Comparison of ENCODE assay signal across 27 cellular contexts in genomic region chr4:86606809-86607208, GRCh38. TPM values are rescaled to one million over a fixed set of nuclear protein-coding genes. Genes with fewer than 3 reads are reported as not detected.
"Had no signal": no experiment of that assay in that cellular context is flagged by ENCODE, and none has a peak within 500 bp of the region (broad histone marks: within the 10 kb centered on the region; RNA-seq: fewer than 3 reads in every experiment).

No MANE protein-coding gene starts in this region.

- FAIRE-seq: small intestine, urothelium cell line had no signal

- H3K4me1 ChIP-seq: pancreas, prostate gland, right lobe of liver, sigmoid colon, stomach, upper lobe of left lung had no signal

- H3K4me3 Mint-ChIP-seq: naive thymus-derived CD8-positive, alpha-beta T cell; natural killer cell treated with Interleukin-12 subunit alpha and Interleukin-12 subunit beta and Interleukin-15 and Interleukin-18, amount 100 ng/mL, for 72 hours; stimulated activated effector memory CD8-positive, alpha-beta T cell treated with anti-CD3 and anti-CD28 coated beads, Interleukin-12 subunit alpha, Interleukin-12 subunit beta, amount 100 ng/mL, for 72 hours; stimulated activated naive B cell treated with anti-CD40 and anti-IgM and Interleukin-4, amounts not matched to agents 10 μg/mL and 1 μg/mL and 100 μg/mL, for 72 hours; stimulated activated naive CD8-positive, alpha-beta T cell treated with anti-CD3 and anti-CD28 coated beads, Interleukin-15, Interleukin-2, amounts not matched to agents 100 ng/mL and 50 ng/mL, for 24 hours had no signal

- H3K36me3 ChIP-seq: neutrophil, pancreas, prostate gland, right lobe of liver, sigmoid colon, stomach, thoracic aorta, thyroid gland, tibial nerve, upper lobe of left lung, vagina had no signal

- H3K4me1 Mint-ChIP-seq: naive thymus-derived CD8-positive, alpha-beta T cell; stimulated activated effector memory CD8-positive, alpha-beta T cell treated with anti-CD3 and anti-CD28 coated beads, Interleukin-12 subunit alpha, Interleukin-12 subunit beta, amount 100 ng/mL, for 72 hours; stimulated activated naive B cell treated with anti-CD40 and anti-IgM and Interleukin-4, amounts not matched to agents 10 μg/mL and 1 μg/mL and 100 μg/mL, for 72 hours had no signal

- H3K27ac Mint-ChIP-seq: naive thymus-derived CD8-positive, alpha-beta T cell; natural killer cell treated with Interleukin-12 subunit alpha and Interleukin-12 subunit beta and Interleukin-15 and Interleukin-18, amount 100 ng/mL, for 72 hours; stimulated activated effector memory CD8-positive, alpha-beta T cell treated with anti-CD3 and anti-CD28 coated beads, Interleukin-12 subunit alpha, Interleukin-12 subunit beta, amount 100 ng/mL, for 72 hours; stimulated activated naive B cell treated with anti-CD40 and anti-IgM and Interleukin-4, amounts not matched to agents 10 μg/mL and 1 μg/mL and 100 μg/mL, for 72 hours; stimulated activated naive CD8-positive, alpha-beta T cell treated with anti-CD3 and anti-CD28 coated beads, Interleukin-15, Interleukin-2, amounts not matched to agents 100 ng/mL and 50 ng/mL, for 24 hours had no signal

- H3K27me3 ChIP-seq: neutrophil, pancreas, right lobe of liver, sigmoid colon, stomach, thyroid gland, tibial nerve, upper lobe of left lung, vagina had no signal

- ATAC-seq: naive thymus-derived CD8-positive, alpha-beta T cell; natural killer cell treated with Interleukin-12 subunit alpha and Interleukin-12 subunit beta and Interleukin-15 and Interleukin-18, amount 100 ng/mL, for 72 hours; pancreas; right cardiac atrium; right lobe of liver; stimulated activated effector memory CD8-positive, alpha-beta T cell treated with anti-CD3 and anti-CD28 coated beads, Interleukin-12 subunit alpha, Interleukin-12 subunit beta, amount 100 ng/mL, for 72 hours; stimulated activated naive B cell treated with anti-CD40 and anti-IgM and Interleukin-4, amounts not matched to agents 10 μg/mL and 1 μg/mL and 100 μg/mL, for 72 hours had no signal

- DNase-seq: naive thymus-derived CD8-positive, alpha-beta T cell; nucleus accumbens; pancreas; retina; right cardiac atrium; right lobe of liver; sigmoid colon; small intestine; stimulated activated CD4-positive, alpha-beta T cell treated with anti-CD3 and anti-CD28 coated beads, Interleukin-15, amount 100 ng/mL, for 24 hours; stimulated activated CD4-positive, alpha-beta T cell treated with anti-CD3 and anti-CD28 coated beads, Interleukin-2, amount 100 ng/mL, for 24 hours; stimulated activated CD4-positive, alpha-beta T cell treated with anti-CD3 and anti-CD28 coated beads, Interleukin-2, amount 100 ng/mL, for 48 hours; stimulated activated CD4-positive, alpha-beta T cell treated with anti-CD3 and anti-CD28 coated beads, Interleukin-4, amount 100 ng/mL, for 24 hours; stimulated activated naive B cell treated with anti-CD40 and anti-IgM and Interleukin-4, amounts not matched to agents 10 μg/mL and 1 μg/mL and 100 μg/mL, for 72 hours; stimulated activated naive CD4-positive, alpha-beta T cell treated with Interleukin-2 at 50 U/mL for 16 hours; stomach; thyroid gland; trophoblast cell; upper lobe of left lung had no signal

- H3K27ac ChIP-seq: neutrophil, pancreas, prostate gland, right lobe of liver, sigmoid colon, stomach, thoracic aorta, thyroid gland, tibial nerve, upper lobe of left lung, vagina had no signal

- H3K9me3 Mint-ChIP-seq: naive thymus-derived CD8-positive, alpha-beta T cell; stimulated activated effector memory CD8-positive, alpha-beta T cell treated with anti-CD3 and anti-CD28 coated beads, Interleukin-12 subunit alpha, Interleukin-12 subunit beta, amount 100 ng/mL, for 72 hours; stimulated activated naive B cell treated with anti-CD40 and anti-IgM and Interleukin-4, amounts not matched to agents 10 μg/mL and 1 μg/mL and 100 μg/mL, for 72 hours; stimulated activated naive CD8-positive, alpha-beta T cell treated with anti-CD3 and anti-CD28 coated beads, Interleukin-15, Interleukin-2, amounts not matched to agents 100 ng/mL and 50 ng/mL, for 24 hours had no signal

- H3K9me3 ChIP-seq: neutrophil, pancreas, prostate gland, right lobe of liver, sigmoid colon, stomach, thoracic aorta, thyroid gland, tibial nerve, upper lobe of left lung, vagina had no signal

- H3K4me3 ChIP-seq: pancreas, prostate gland, right lobe of liver, sigmoid colon, stomach, thoracic aorta, thyroid gland, tibial nerve, upper lobe of left lung, vagina had no signal

- H3K36me3 Mint-ChIP-seq: naive thymus-derived CD8-positive, alpha-beta T cell; natural killer cell treated with Interleukin-12 subunit alpha and Interleukin-12 subunit beta and Interleukin-15 and Interleukin-18, amount 100 ng/mL, for 72 hours; stimulated activated effector memory CD8-positive, alpha-beta T cell treated with anti-CD3 and anti-CD28 coated beads, Interleukin-12 subunit alpha, Interleukin-12 subunit beta, amount 100 ng/mL, for 72 hours; stimulated activated naive B cell treated with anti-CD40 and anti-IgM and Interleukin-4, amounts not matched to agents 10 μg/mL and 1 μg/mL and 100 μg/mL, for 72 hours had no signal

RNA-seq across cellular contexts. Expression of gene PTPN13, which starts 12.7 kb away (rescaled TPM):
- total RNA-seq: naive thymus-derived CD8-positive, alpha-beta T cell had no signal
- polyA plus RNA-seq: naive thymus-derived CD8-positive, alpha-beta T cell had no signal
